3 cellular contexts compared by ENCODE assay signal in the genomic region with DNA sequence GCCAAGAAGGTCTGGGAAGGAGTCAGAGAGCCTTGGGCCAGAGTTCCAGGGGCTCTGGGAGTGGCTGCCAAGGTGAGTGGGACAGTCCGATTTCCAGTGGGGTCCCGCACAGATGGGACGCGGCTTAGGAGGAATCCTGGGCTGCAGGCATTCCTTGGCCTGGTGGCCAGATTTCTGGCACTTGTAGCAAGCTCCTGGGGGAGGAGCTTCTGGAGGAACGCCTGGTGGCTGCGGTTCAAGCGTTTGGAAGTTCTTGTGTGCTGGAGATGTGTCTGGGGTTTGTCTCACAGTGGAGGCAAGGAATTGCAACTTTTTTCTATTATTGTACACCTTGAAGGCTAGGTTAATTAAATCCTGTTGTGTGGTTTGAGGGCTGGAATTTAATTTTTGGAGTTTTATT. TPM values are rescaled to one million over a fixed set of nuclear protein-coding genes. Genes with fewer than 3 reads are reported as not detected.
"Had no signal": no experiment of that assay in that cellular context is flagged by ENCODE, and none has a peak within 500 bp of the region (broad histone marks: within the 10 kb centered on the region; RNA-seq: fewer than 3 reads in every experiment).

No MANE protein-coding gene starts in this region.

RNA-seq across cellular contexts. Expression of a gene that starts 28.6 kb away (rescaled TPM):
- total RNA-seq: K562, M059J had no signal
- polyA plus RNA-seq: K562, SK-N-SH had no signal
